Comparison of ENCODE assay signal across 1 cellular context in the genomic region with DNA sequence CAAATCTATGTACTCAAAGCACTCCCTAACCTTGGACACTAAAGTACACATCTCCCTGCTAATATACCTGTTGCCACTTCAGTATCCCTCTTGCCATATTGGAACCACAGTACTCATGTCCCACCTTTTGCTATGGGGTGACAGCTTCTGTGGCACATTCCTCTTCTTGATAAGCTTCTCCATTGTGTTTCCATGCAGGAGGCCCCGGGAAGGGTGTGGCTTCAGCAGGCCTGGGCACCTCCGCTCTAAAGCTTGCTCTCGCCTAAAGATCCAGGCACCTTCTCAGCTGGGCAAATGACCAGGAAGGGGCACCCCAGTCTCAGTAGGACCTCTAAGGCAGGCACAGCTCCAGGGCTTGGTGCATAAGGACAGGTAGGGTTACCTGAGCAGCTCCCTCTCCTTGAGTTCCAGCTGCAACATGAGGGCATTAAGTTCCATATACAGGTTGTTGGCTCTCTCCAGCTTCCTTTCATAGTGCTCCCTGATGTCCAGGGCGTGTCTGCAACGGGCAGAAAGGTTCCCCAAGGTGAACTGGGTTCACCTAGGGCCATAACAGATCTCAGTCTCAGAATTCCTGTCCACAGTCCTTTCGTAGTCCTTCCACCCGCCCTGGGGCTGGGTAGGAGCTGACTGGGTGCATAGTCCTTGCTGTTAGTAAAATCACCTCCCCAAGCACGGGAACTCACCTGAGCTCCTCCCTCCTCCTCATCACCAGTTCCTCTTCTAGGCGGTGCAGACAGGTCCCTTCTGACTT.
TF ChIP-seq lines count a peak whose summit lies in the region.

No MANE protein-coding gene starts in this region.

TF ChIP-seq in HepG2, 621 proteins besides CTCF, POLR2A, EP300 and RAD21:
- TF ChIP-seq ZNF17 (CRISPR knock-in tag; IDR thresholded peaks at IDR 0.05) (no peak), POLR2G (IDR thresholded peaks at IDR 0.05; ENCODE audit: low read depth, low read length) (peak; percentile 68), ZC3H4 (CRISPR knock-in tag; IDR thresholded peaks at IDR 0.05; ENCODE audit: borderline replicate concordance) (peak; percentile 54; the same call in 1 of the 2 replicates), SSRP1 (CRISPR knock-in tag; IDR thresholded peaks at IDR 0.05) (peak; percentile 93), PAF1 (CRISPR knock-in tag; IDR thresholded peaks at IDR 0.05) (peak; percentile 53; the same call in 1 of the 2 replicates), ZMYM2 (CRISPR knock-in tag; IDR thresholded peaks at IDR 0.05) (no peak), KDM5B (CRISPR knock-in tag; IDR thresholded peaks at IDR 0.05; ENCODE audit: borderline replicate concordance) (0 out of 2 replicates have a peak, but pooled peaks have one; percentile 21), ZNF652 (CRISPR knock-in tag; IDR thresholded peaks at IDR 0.05; ENCODE audit: borderline replicate concordance, low read depth) (no peak), RBM22 (optimal IDR thresholded peaks at IDR 0.05; ENCODE audit: low read length) (peak; percentile 98), ZSCAN12 (CRISPR knock-in tag; IDR thresholded peaks at IDR 0.05) (no peak), THYN1 (CRISPR knock-in tag; IDR thresholded peaks at IDR 0.05; ENCODE audit: borderline replicate concordance, low read depth) (no peak), TBP (CRISPR knock-in tag; IDR thresholded peaks at IDR 0.05) (no peak), AKAP8 (CRISPR knock-in tag; IDR thresholded peaks at IDR 0.05) (peak; percentile 11; the same call in 1 of the 2 replicates), POLR2AphosphoS5 (IDR thresholded peaks at IDR 0.05; ENCODE audit: low read depth, low read length) (peak; percentile 56; the same call in 1 of the 2 replicates), ZNF605 (CRISPR knock-in tag; IDR thresholded peaks at IDR 0.05) (no peak), REPIN1 (CRISPR knock-in tag; IDR thresholded peaks at IDR 0.05; ENCODE audit: borderline replicate concordance, low read depth) (peak; percentile 52; the same call in 1 of the 2 replicates), ZNF484 (CRISPR knock-in tag; IDR thresholded peaks at IDR 0.05; ENCODE audit: borderline replicate concordance, low read depth) (no peak)
- TF ChIP-seq, protein P1, sequence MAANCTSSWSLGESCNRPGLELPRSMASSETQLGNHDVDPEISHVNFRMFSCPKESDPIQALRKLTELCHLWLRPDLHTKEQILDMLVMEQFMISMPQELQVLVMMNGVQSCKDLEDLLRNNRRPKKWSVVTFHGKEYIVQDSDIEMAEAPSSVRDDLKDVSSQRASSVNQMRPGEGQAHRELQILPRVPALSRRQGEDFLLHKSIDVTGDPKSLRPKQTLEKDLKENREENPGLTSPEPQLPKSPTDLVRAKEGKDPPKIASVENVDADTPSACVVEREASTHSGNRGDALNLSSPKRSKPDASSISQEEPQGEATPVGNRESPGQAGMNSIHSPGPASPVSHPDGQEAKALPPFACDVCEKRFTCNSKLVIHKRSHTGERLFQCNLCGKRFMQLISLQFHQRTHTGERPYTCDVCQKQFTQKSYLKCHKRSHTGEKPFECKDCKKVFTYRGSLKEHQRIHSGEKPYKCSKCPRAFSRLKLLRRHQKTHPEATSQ (CRISPR knock-in tag; IDR thresholded peaks at IDR 0.05; ENCODE audit: borderline replicate concordance) = 0 out of 2 replicates have a peak, but pooled peaks have one; percentile 22
- TF ChIP-seq, protein P2, sequence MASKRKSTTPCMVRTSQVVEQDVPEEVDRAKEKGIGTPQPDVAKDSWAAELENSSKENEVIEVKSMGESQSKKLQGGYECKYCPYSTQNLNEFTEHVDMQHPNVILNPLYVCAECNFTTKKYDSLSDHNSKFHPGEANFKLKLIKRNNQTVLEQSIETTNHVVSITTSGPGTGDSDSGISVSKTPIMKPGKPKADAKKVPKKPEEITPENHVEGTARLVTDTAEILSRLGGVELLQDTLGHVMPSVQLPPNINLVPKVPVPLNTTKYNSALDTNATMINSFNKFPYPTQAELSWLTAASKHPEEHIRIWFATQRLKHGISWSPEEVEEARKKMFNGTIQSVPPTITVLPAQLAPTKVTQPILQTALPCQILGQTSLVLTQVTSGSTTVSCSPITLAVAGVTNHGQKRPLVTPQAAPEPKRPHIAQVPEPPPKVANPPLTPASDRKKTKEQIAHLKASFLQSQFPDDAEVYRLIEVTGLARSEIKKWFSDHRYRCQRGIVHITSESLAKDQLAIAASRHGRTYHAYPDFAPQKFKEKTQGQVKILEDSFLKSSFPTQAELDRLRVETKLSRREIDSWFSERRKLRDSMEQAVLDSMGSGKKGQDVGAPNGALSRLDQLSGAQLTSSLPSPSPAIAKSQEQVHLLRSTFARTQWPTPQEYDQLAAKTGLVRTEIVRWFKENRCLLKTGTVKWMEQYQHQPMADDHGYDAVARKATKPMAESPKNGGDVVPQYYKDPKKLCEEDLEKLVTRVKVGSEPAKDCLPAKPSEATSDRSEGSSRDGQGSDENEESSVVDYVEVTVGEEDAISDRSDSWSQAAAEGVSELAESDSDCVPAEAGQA (IDR thresholded peaks at IDR 0.05; ENCODE audit: low read depth) = no peak
- TF ChIP-seq, protein P2 (CRISPR knock-in tag; IDR thresholded peaks at IDR 0.05; ENCODE audit: borderline replicate concordance) = no peak
- TF ChIP-seq, protein P3, sequence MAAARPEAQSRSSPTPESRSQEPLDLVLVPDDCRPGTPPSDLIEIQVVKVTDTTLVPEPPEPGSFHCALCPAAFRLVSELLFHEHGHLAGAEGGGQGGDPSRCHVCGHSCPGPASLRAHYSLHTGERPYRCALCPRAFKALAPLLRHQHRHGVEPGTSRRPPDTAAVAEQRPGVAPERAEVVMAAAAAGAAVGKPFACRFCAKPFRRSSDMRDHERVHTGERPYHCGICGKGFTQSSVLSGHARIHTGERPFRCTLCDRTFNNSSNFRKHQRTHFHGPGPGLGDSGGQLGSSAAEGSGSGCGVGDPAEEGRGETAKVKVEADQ (CRISPR knock-in tag; IDR thresholded peaks at IDR 0.05; ENCODE audit: borderline replicate concordance) = no peak
